8 cellular contexts compared by ENCODE assay signal in genomic region chr9:136109351-136110081, GRCh38. TPM values are rescaled to one million over a fixed set of nuclear protein-coding genes. Genes with fewer than 3 reads are reported as not detected.
DNase-seq lines count a peak whose midpoint lies in the region; ATAC-seq, FAIRE-seq and TF ChIP-seq lines count a peak whose summit lies in the region.

No MANE protein-coding gene starts in this region.

- BruUV-seq in endothelial cell of umbilical vein (replicated peaks; lab: Mats Ljungman, UMichigan): no TSS peak

- peak overlapping the region; percentile 59 for H2AFZ ChIP-seq in endothelial cell of umbilical vein (ENCODE audit: low read depth, low read length)

- CTCF ChIA-PET in endothelial cell of umbilical vein (lab: Charles Lee): interaction anchor here (0.6 to 4.1 kb wide), 10 partner anchors 10 to 148 kb away, joined by 3 to 29 read pairs (median 4); partner anchors contain the start of gene UBAC1

- DNase-seq in Caki2 (ENCODE audit: low read depth) (peak; percentile 97), HUDEP-2 (lab: John Stamatoyannopoulos, UW; ENCODE audit: unreplicated experiment in 76 of 76) (peak in 75 of 76 experiments; percentile 17 to 98 (median 93)), NOMO-1 treated with dmso at 0.1 percent for 144 hours (lab: John Stamatoyannopoulos, UW; ENCODE audit: unreplicated experiment) (peak; percentile 97), endothelial cell of umbilical vein (ENCODE audit: low read depth, low spot score) (peak; percentile 87), mucosa of gallbladder (ENCODE audit: low spot score) (peak; percentile 94)
- DNase-seq in activated CD8-positive, alpha-beta memory T cell treated with anti-CD3 and anti-CD28 coated beads, Interleukin-2, amount 50 U/mL, for 4 hours: peak; percentile 94
- DNase-seq in stimulated activated CD8-positive, alpha-beta memory T cell treated with anti-CD3 and anti-CD28 coated beads, Interleukin-4, amount 100 ng/mL, for 24 hours (ENCODE audit: low read depth): peak; percentile 87

- H3K9ac ChIP-seq in endothelial cell of umbilical vein (replicated peaks; ENCODE audit: extremely low read depth, insufficient read depth, low read length): no peak overlapping the region

- H3K4me1 ChIP-seq in endothelial cell of umbilical vein (ENCODE audit: control insufficient read depth, extremely low read depth, insufficient read depth, low read length): peaks cover 13% of the 10 kb centered on the region

- dilution Hi-C loops in endothelial cell of umbilical vein (cut with MboI; ENCODE audit: extremely low pct_ligation_motif_present, low sequenced_read_pairs): no loop called here

- FAIRE-seq in endothelial cell of umbilical vein (lab: Jason Lieb, UNC): peak; percentile 92

- H3K4me3 ChIP-seq in endothelial cell of umbilical vein (replicated peaks in 1 of 3; ENCODE audit: insufficient read depth in 1 of 3, low read depth in 1 of 3, low read length in 3 of 3): peak overlapping the region in 1 of 3 experiments; percentile 9

- H3K36me3 ChIP-seq in endothelial cell of umbilical vein (ENCODE audit: control insufficient read depth in 2 of 2, extremely low read depth in 1 of 2, insufficient read depth in 2 of 2, low read length in 2 of 2): peaks cover 0 to under 1% of the 10 kb centered on the region in 2 experiments

- H3K9me3 ChIP-seq in endothelial cell of umbilical vein (replicated peaks; ENCODE audit: control insufficient read depth, insufficient read depth, low read length): no peaks in the 10 kb centered on the region

- peak; percentile 60 for TF ChIP-seq POLR2A in endothelial cell of umbilical vein (IDR thresholded peaks at IDR 0.05; ENCODE audit: low read depth, low read length)

- H4K20me1 ChIP-seq in endothelial cell of umbilical vein (replicated peaks; ENCODE audit: control insufficient read depth, extremely low read depth, insufficient read depth, low read length): no peaks in the 10 kb centered on the region

- in situ Hi-C loops in Caki2 (cut with HindIII; ENCODE audit: low pct_unique_long_range_greater_than_20kb, low sequenced_read_pairs): no loop called here

- POLR2A ChIA-PET in endothelial cell of umbilical vein (lab: Charles Lee): interaction anchor here (0.7 to 1.2 kb wide), 2 partner anchors 14 to 20 kb away, joined by 4 to 6 read pairs; no protein-coding TSS in a partner anchor

- intact Hi-C loops in endothelial cell of umbilical vein (cut with micrococcal nuclease): loop anchor here (1.0 kb wide), 2 partner anchors 9 to 14 kb away; partner anchors contain the start of genes NACC2 and TMEM250

- no peaks in the 10 kb centered on the region for H3K79me2 ChIP-seq in endothelial cell of umbilical vein (ENCODE audit: control insufficient read depth, insufficient read depth, low read length)

- H3K27me3 ChIP-seq in endothelial cell of umbilical vein (ENCODE audit: control insufficient read depth in 2 of 2, insufficient read depth in 2 of 2, low read length in 2 of 2): no peaks in the 10 kb centered on the region

- no peaks in the 10 kb centered on the region for H3K9me1 ChIP-seq in endothelial cell of umbilical vein (replicated peaks; ENCODE audit: control insufficient read depth, extremely low read depth, insufficient read depth, low read length)

- TF ChIP-seq CTCF in endothelial cell of umbilical vein (IDR thresholded peaks at IDR 0.05; ENCODE audit: extremely low read depth in 1 of 2, insufficient read depth in 1 of 2, low read depth in 1 of 2, low read length in 2 of 2): no peak

- H3K27ac ChIP-seq in endothelial cell of umbilical vein (ENCODE audit: insufficient read depth, low read depth, low read length): no peak overlapping the region

- ATAC-seq in GM21423 (IDR thresholded peaks at IDR 0.05; ENCODE audit: unreplicated experiment): peak; percentile 71

- peak overlapping the region; percentile 54 for H3K4me2 ChIP-seq in endothelial cell of umbilical vein (ENCODE audit: insufficient read depth, low read length)

TF ChIP-seq in endothelial cell of umbilical vein, 7 proteins besides CTCF, POLR2A, EP300 and RAD21:
- no peak for TF ChIP-seq GATA2 (IDR thresholded peaks at IDR 0.05; ENCODE audit: insufficient read depth, insufficient read length, low read depth, low read length)
- no peak for TF ChIP-seq JUN (IDR thresholded peaks at IDR 0.05; ENCODE audit: borderline replicate concordance, insufficient read depth, insufficient read length, low read depth)
- peak; percentile 68 for TF ChIP-seq FOS (IDR thresholded peaks at IDR 0.05; ENCODE audit: borderline replicate concordance, insufficient read depth, low read length)
- peak; percentile 77 for TF ChIP-seq MYC (IDR thresholded peaks at IDR 0.05; ENCODE audit: low read depth, low read length)
- no peak for TF ChIP-seq EZH2 (IDR thresholded peaks at IDR 0.05; ENCODE audit: borderline replicate concordance, low read depth, low read length, severe bottlenecking)
- TF ChIP-seq POLR2AphosphoS5 (IDR thresholded peaks at IDR 0.05; ENCODE audit: insufficient read depth, low read depth, low read length): peak; percentile 98
- TF ChIP-seq, protein P1, sequence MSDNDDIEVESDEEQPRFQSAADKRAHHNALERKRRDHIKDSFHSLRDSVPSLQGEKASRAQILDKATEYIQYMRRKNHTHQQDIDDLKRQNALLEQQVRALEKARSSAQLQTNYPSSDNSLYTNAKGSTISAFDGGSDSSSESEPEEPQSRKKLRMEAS (IDR thresholded peaks at IDR 0.05; ENCODE audit: insufficient read depth, insufficient read length): peak; percentile 50

RNA-seq across cellular contexts. Expression of gene TMEM250, which starts 9.2 kb away (rescaled TPM):
- 94.4 and 94.5 TPM in 2 replicates for total RNA-seq in Caki2 (2014; rRNA removed; shearing (Covaris generic); ENCODE audit: low replicate concordance)
- 47.4 and 49.9 TPM in 2 replicates for total RNA-seq in endothelial cell of umbilical vein
- 24.9 and 29.7 TPM in 2 replicates for polyA plus RNA-seq in endothelial cell of umbilical vein
- 18.2 and 24.1 TPM in 2 replicates for polyA plus RNA-seq in endothelial cell of umbilical vein (2011; cell fraction: cytosol; rRNA removed)
- polyA plus RNA-seq in endothelial cell of umbilical vein (2011; cell fraction: nucleus; rRNA removed): 12.5 and 13.0 TPM in 2 replicates
- polyA plus RNA-seq in endothelial cell of umbilical vein (2012): 31.3 and 35.0 TPM in 2 replicates
- 16.7 and 21.1 TPM in 2 replicates for polyA minus RNA-seq in endothelial cell of umbilical vein
- 60.3 TPM for polyA minus RNA-seq in endothelial cell of umbilical vein (2011; cell fraction: cytosol; rRNA and poly(A)+ RNA removed)
- polyA minus RNA-seq in endothelial cell of umbilical vein (2011; cell fraction: nucleus; rRNA and poly(A)+ RNA removed): 7.1 and 13.8 TPM in 2 replicates
- total RNA-seq in mucosa of gallbladder: 40.6 TPM

RNA-seq across cellular contexts. Expression of gene NACC2, which starts 14.4 kb away (rescaled TPM):
- 20.2 and 22.7 TPM in 2 replicates for total RNA-seq in Caki2 (2014; rRNA removed; shearing (Covaris generic); ENCODE audit: low replicate concordance)
- 25.1 and 27.1 TPM in 2 replicates for total RNA-seq in endothelial cell of umbilical vein
- 15.7 and 15.8 TPM in 2 replicates for polyA plus RNA-seq in endothelial cell of umbilical vein
- 8.5 and 10.4 TPM in 2 replicates for polyA plus RNA-seq in endothelial cell of umbilical vein (2011; cell fraction: cytosol; rRNA removed)
- 21.2 and 22.4 TPM in 2 replicates for polyA plus RNA-seq in endothelial cell of umbilical vein (2011; cell fraction: nucleus; rRNA removed)
- polyA plus RNA-seq in endothelial cell of umbilical vein (2012): 13.0 and 16.4 TPM in 2 replicates
- 11.2 and 14.3 TPM in 2 replicates for polyA minus RNA-seq in endothelial cell of umbilical vein
- 19.5 TPM for polyA minus RNA-seq in endothelial cell of umbilical vein (2011; cell fraction: cytosol; rRNA and poly(A)+ RNA removed)
- 9.0 and 16.8 TPM in 2 replicates for polyA minus RNA-seq in endothelial cell of umbilical vein (2011; cell fraction: nucleus; rRNA and poly(A)+ RNA removed)
- total RNA-seq in mucosa of gallbladder: 59.6 TPM
